ENCODE assay signal across 14 cellular contexts in genomic region chr21:39863111-39863510, GRCh38. TPM values are rescaled to one million over a fixed set of nuclear protein-coding genes. Genes with fewer than 3 reads are reported as not detected.
DNase-seq lines count a peak whose midpoint lies in the region; ATAC-seq and TF ChIP-seq lines count a peak whose summit lies in the region.
"Had no signal": no experiment of that assay in that cellular context is flagged by ENCODE, and none has a peak within 500 bp of the region (broad histone marks: within the 10 kb centered on the region; RNA-seq: fewer than 3 reads in every experiment).

No MANE protein-coding gene starts in this region.

- peak; percentile 52 to 82 for ATAC-seq in lower lobe of right lung
- ATAC-seq in stimulated activated naive B cell treated with anti-CD40 and anti-IgM and Interleukin-4, amounts not matched to agents 10 μg/mL and 1 μg/mL and 100 μg/mL, for 72 hours (replicated peaks): no peak
- ATAC-seq in GM18870 (IDR thresholded peaks at IDR 0.05; ENCODE audit: unreplicated experiment): no peak
- no peak for ATAC-seq in GM18858 (IDR thresholded peaks at IDR 0.05; ENCODE audit: unreplicated experiment)

- H3K4me3 ChIP-seq in lower lobe of right lung: no peak overlapping the region
- H3K4me3 ChIP-seq: spleen had no signal

- peaks cover 5% of the 10 kb centered on the region for H3K4me1 ChIP-seq in lower lobe of right lung
- H3K4me1 ChIP-seq: spleen had no signal

- no peaks in the 10 kb centered on the region for H3K9me3 Mint-ChIP-seq in stimulated activated naive B cell treated with anti-CD40 and anti-IgM and Interleukin-4, amounts not matched to agents 10 μg/mL and 1 μg/mL and 100 μg/mL, for 72 hours

- no peak overlapping the region for H3K4me3 Mint-ChIP-seq in stimulated activated naive B cell treated with anti-CD40 and anti-IgM and Interleukin-4, amounts not matched to agents 10 μg/mL and 1 μg/mL and 100 μg/mL, for 72 hours
- H3K4me3 Mint-ChIP-seq: activated CD4-positive, alpha-beta T cell treated with anti-CD3 and anti-CD28 coated beads, Interleukin-2, amount 10 ng/mL, durations not matched to agents 24 days and 14 days; neural crest cell had no signal

- H3K9me3 ChIP-seq in lower lobe of right lung: no peaks in the 10 kb centered on the region

- intact Hi-C loops in lower lobe of right lung (cut with DNase I): no loop called here

- no peak for TF ChIP-seq CTCF in lower lobe of right lung (IDR thresholded peaks at IDR 0.05)

- no peaks in the 10 kb centered on the region for H3K36me3 Mint-ChIP-seq in stimulated activated naive B cell treated with anti-CD40 and anti-IgM and Interleukin-4, amounts not matched to agents 10 μg/mL and 1 μg/mL and 100 μg/mL, for 72 hours

- H3K27ac ChIP-seq in lower lobe of right lung: no peak overlapping the region
- H3K27ac ChIP-seq: spleen had no signal

- no peaks in the 10 kb centered on the region for H3K27me3 ChIP-seq in lower lobe of right lung (ENCODE audit: low read depth)

- peaks cover 14% of the 10 kb centered on the region in 2 donors for H3K27me3 Mint-ChIP-seq in stimulated activated naive B cell treated with anti-CD40 and anti-IgM and Interleukin-4, amounts not matched to agents 10 μg/mL and 1 μg/mL and 100 μg/mL, for 72 hours

- H3K4me1 Mint-ChIP-seq in stimulated activated naive B cell treated with anti-CD40 and anti-IgM and Interleukin-4, amounts not matched to agents 10 μg/mL and 1 μg/mL and 100 μg/mL, for 72 hours: peaks cover 0 to 3% of the 10 kb centered on the region in 2 donors

- DNase-seq in DMS79 treated with DMSO at 0.1 percent for 48 hours (lab: John Stamatoyannopoulos, UW): peak; percentile 96
- DNase-seq in NCI-H187 (lab: John Stamatoyannopoulos, UW): peak; percentile 63 to 74
- DNase-seq in RPMI8226: peak; percentile 93
- DNase-seq in lower lobe of right lung: peak; percentile 65
- DNase-seq in stimulated activated naive B cell treated with anti-CD40 and anti-IgM and Interleukin-4, amounts not matched to agents 10 μg/mL and 1 μg/mL and 100 μg/mL, for 72 hours: no peak
- DNase-seq in HPDE6-E6E7 (ENCODE audit: extremely low spot score): no peak
- DNase-seq: activated CD4-positive, alpha-beta T cell treated with anti-CD3 and anti-CD28 coated beads, Interleukin-2, amount 10 ng/mL, durations not matched to agents 24 days and 14 days; activated naive CD4-positive, alpha-beta T cell; cortex of kidney; spleen had no signal

- H3K36me3 ChIP-seq in lower lobe of right lung: no peaks in the 10 kb centered on the region
- H3K36me3 ChIP-seq: spleen had no signal

- H3K27ac Mint-ChIP-seq in stimulated activated naive B cell treated with anti-CD40 and anti-IgM and Interleukin-4, amounts not matched to agents 10 μg/mL and 1 μg/mL and 100 μg/mL, for 72 hours: no peak overlapping the region
- H3K27ac Mint-ChIP-seq: activated CD4-positive, alpha-beta T cell treated with anti-CD3 and anti-CD28 coated beads, Interleukin-2, amount 10 ng/mL, durations not matched to agents 24 days and 14 days had no signal

RNA-seq across cellular contexts. Expression of gene PCP4, which starts 4.1 kb away (rescaled TPM):
- total RNA-seq in lower lobe of right lung: 0.95 TPM
- total RNA-seq: activated CD4-positive, alpha-beta T cell treated with anti-CD3 and anti-CD28 coated beads, Interleukin-2, amount 10 ng/mL, durations not matched to agents 24 days and 14 days; NCI-H460 had no signal

Comparison
In these comparisons a context has a peak if more than half of its experiments do, and no peak if none do; other contexts are left out.
1. DNase-seq: peak in DMS79 treated with DMSO at 0.1 percent for 48 hours (single experiment), NCI-H187 (2 of 2), RPMI8226 (single experiment) and lower lobe of right lung (single experiment); none in stimulated activated naive B cell treated with anti-CD40 and anti-IgM and Interleukin-4, amounts not matched to agents 10 μg/mL and 1 μg/mL and 100 μg/mL, for 72 hours (single experiment) and HPDE6-E6E7 (single experiment).
2. ATAC-seq: peak in lower lobe of right lung (2 of 2); none in stimulated activated naive B cell treated with anti-CD40 and anti-IgM and Interleukin-4, amounts not matched to agents 10 μg/mL and 1 μg/mL and 100 μg/mL, for 72 hours (0 of 2), GM18870 (single experiment) and GM18858 (single experiment).